ENCODE assay signal across 8 cellular contexts in genomic region chr1:103561612-103562395, GRCh38. TPM values are rescaled to one million over a fixed set of nuclear protein-coding genes. Genes with fewer than 3 reads are reported as not detected.
DNase-seq lines count a peak whose midpoint lies in the region; ATAC-seq lines count a peak whose summit lies in the region.

No MANE protein-coding gene starts in this region.

- peaks cover 2 to 8% (median 5%) of the 10 kb centered on the region in 5 donors for H3K36me3 ChIP-seq in subcutaneous abdominal adipose tissue (ENCODE audit: control insufficient read depth in 5 of 5, insufficient read depth in 5 of 5, low read length in 5 of 5)

- no peaks in the 10 kb centered on the region for H3K9me3 ChIP-seq in subcutaneous abdominal adipose tissue (ENCODE audit: control insufficient read depth in 5 of 5, low read length in 5 of 5)

- ATAC-seq in GM19395 (IDR thresholded peaks at IDR 0.05; ENCODE audit: unreplicated experiment): peak; percentile 90
- peak; percentile 64 for ATAC-seq in HG03139 (IDR thresholded peaks at IDR 0.05; ENCODE audit: unreplicated experiment)

- H3K27me3 ChIP-seq in subcutaneous abdominal adipose tissue (ENCODE audit: control insufficient read depth in 5 of 5, insufficient read depth in 4 of 5, low read length in 5 of 5): no peaks in the 10 kb centered on the region

- H3K27me3 Mint-ChIP-seq in dendritic cell treated with granulocyte-macrophage colony-stimulating factor and Interleukin-4, amounts not matched to agents 40 ng/mL and 50 ng/mL, for 4 days: no peaks in the 10 kb centered on the region

- peak overlapping the region; percentile 71 for H3K27ac ChIP-seq in subcutaneous abdominal adipose tissue (ENCODE audit: low read depth, low read length)

- H3K4me3 Mint-ChIP-seq in dendritic cell treated with granulocyte-macrophage colony-stimulating factor and Interleukin-4, amounts not matched to agents 40 ng/mL and 50 ng/mL, for 4 days: peak overlapping the region; percentile 2

- H3K27ac Mint-ChIP-seq in dendritic cell treated with granulocyte-macrophage colony-stimulating factor and Interleukin-4, amounts not matched to agents 40 ng/mL and 50 ng/mL, for 4 days: peak overlapping the region; percentile 65

- peaks cover 9% of the 10 kb centered on the region for H3K9me3 Mint-ChIP-seq in dendritic cell treated with granulocyte-macrophage colony-stimulating factor and Interleukin-4, amounts not matched to agents 40 ng/mL and 50 ng/mL, for 4 days

- peaks cover 7% of the 10 kb centered on the region for H3K36me3 Mint-ChIP-seq in dendritic cell treated with granulocyte-macrophage colony-stimulating factor and Interleukin-4, amounts not matched to agents 40 ng/mL and 50 ng/mL, for 4 days (ENCODE audit: low read depth)

- peaks cover 6% of the 10 kb centered on the region for H3K4me1 Mint-ChIP-seq in dendritic cell treated with granulocyte-macrophage colony-stimulating factor and Interleukin-4, amounts not matched to agents 40 ng/mL and 50 ng/mL, for 4 days (ENCODE audit: low read depth)

- DNase-seq in NCI-H524 treated with DMSO at 0.1 percent for 48 hours (lab: John Stamatoyannopoulos, UW): no peak
- no peak for DNase-seq in HT-29 (ENCODE audit: low spot score)
- no peak for DNase-seq in DMS153 (lab: John Stamatoyannopoulos, UW)
- no peak for DNase-seq in hypothalamus (lab: John Stamatoyannopoulos, UW)

- intact Hi-C loops in dendritic cell treated with granulocyte-macrophage colony-stimulating factor and Interleukin-4, amounts not matched to agents 40 ng/mL and 50 ng/mL, for 4 days (cut with micrococcal nuclease): no loop called here

- H3K4me1 ChIP-seq in subcutaneous abdominal adipose tissue (ENCODE audit: control insufficient read depth in 5 of 5, insufficient read depth in 5 of 5, low read length in 5 of 5): peaks cover 0 to 26% (median 5%) of the 10 kb centered on the region in 5 donors

- H3K4me3 ChIP-seq in subcutaneous abdominal adipose tissue (ENCODE audit: low read depth in 1 of 5, low read length in 5 of 5): no peak overlapping the region

- peak overlapping the region in 2 of 5 donors; percentile 52 to 66 for H3K9ac ChIP-seq in subcutaneous abdominal adipose tissue (ENCODE audit: low read length in 5 of 5)

RNA-seq across cellular contexts. Expression of gene AMY2B, which starts 9.6 kb away (rescaled TPM):
- total RNA-seq in HT-29 (2014; rRNA removed; shearing (Covaris generic)): 0.47 and 1.2 TPM in 2 replicates

RNA-seq across cellular contexts. Expression of gene RNPC3, which starts 36.3 kb away (rescaled TPM):
- total RNA-seq in HT-29 (2014; rRNA removed; shearing (Covaris generic)): 2.8 and 2.9 TPM in 2 replicates

RNA-seq across cellular contexts. Expression of gene AMY2A, which starts 55.4 kb away (rescaled TPM):
- total RNA-seq in HT-29 (2014; rRNA removed; shearing (Covaris generic)): not detected in 2 replicates
